ENCODE assay signal across 1 cellular context in the genomic region with DNA sequence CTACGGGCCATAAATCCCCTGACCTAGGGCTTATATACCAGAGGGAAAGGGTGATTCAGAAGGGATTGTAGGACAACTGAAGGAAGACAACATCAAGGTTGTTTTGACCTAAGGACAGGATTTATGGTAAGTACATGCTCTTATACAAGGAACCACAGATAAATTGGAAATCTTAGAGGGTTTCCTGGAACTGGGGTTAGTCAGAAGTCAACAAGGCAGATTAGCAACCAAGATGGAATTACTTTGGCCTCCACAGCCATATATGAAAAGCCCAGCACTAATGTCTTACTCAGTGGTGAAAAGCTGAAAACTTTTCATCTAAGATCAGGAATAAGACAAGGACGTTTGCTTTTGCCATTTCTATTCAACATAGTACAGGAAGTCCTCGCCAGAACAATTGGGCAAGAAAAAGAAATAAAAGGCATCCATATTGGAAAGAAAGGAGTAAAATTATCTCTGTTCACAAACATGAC.
TF ChIP-seq lines count a peak whose summit lies in the region.

No MANE protein-coding gene starts in this region.

TF ChIP-seq in K562, 482 proteins besides CTCF, POLR2A, EP300 and RAD21 (continued from another document and continues in another):
- TF ChIP-seq TEAD4 (IDR thresholded peaks at IDR 0.05; ENCODE audit: low read length) (peak; percentile 69; the same call in 1 of the 2 replicates), TEAD4 (CRISPR knock-in tag; IDR thresholded peaks at IDR 0.05; ENCODE audit: borderline replicate concordance) (no peak), ETS2 (tag; IDR thresholded peaks at IDR 0.05; ENCODE audit: borderline replicate concordance, poor library complexity, severe bottlenecking) (no peak), CBFA2T3 (IDR thresholded peaks at IDR 0.05) (peak; percentile 70), PRMT5 (CRISPR knock-in tag; IDR thresholded peaks at IDR 0.05) (no peak), ERF (CRISPR knock-in tag; IDR thresholded peaks at IDR 0.05) (no peak), NR4A1 (CRISPR knock-in tag; IDR thresholded peaks at IDR 0.05) (no peak), NR4A1 (tag; IDR thresholded peaks at IDR 0.05) (peak; percentile 95), ZNF124 (CRISPR knock-in tag; IDR thresholded peaks at IDR 0.05) (no peak), RBM15 (IDR thresholded peaks at IDR 0.05; ENCODE audit: insufficient read depth, low read length) (no peak), KLF16 (IDR thresholded peaks at IDR 0.05) (no peak), MAFF (IDR thresholded peaks at IDR 0.05; ENCODE audit: low read length) (no peak), GATAD2B (IDR thresholded peaks at IDR 0.05; ENCODE audit: borderline replicate concordance) (no peak), BCOR (IDR thresholded peaks at IDR 0.05) (peak; percentile 37; the same call in 1 of the 2 replicates), ZNF41 (CRISPR knock-in tag; conservative IDR thresholded peaks at IDR 0.05) (peak; percentile 73; the same call in 1 of the 2 replicates), ZNF707 (CRISPR knock-in tag; conservative IDR thresholded peaks at IDR 0.05) (no peak), EZH2 (IDR thresholded peaks at IDR 0.05; ENCODE audit: borderline replicate concordance, low read depth, low read length) (no peak), ZNF696 (CRISPR knock-in tag; conservative IDR thresholded peaks at IDR 0.05) (no peak), ATF1 (CRISPR knock-in tag; IDR thresholded peaks at IDR 0.05) (no peak), ATF1 (tag; IDR thresholded peaks at IDR 0.05) (no peak), ARID2 (IDR thresholded peaks at IDR 0.05) (no peak), IFI16 (CRISPR knock-in tag; IDR thresholded peaks at IDR 0.05) (no peak), ZNF699 (CRISPR knock-in tag; IDR thresholded peaks at IDR 0.05; ENCODE audit: insufficient replicate concordance) (no peak), KDM4B (IDR thresholded peaks at IDR 0.05; ENCODE audit: borderline replicate concordance in 2 of 2, low read depth in 1 of 2) (no peak), SMARCB1 (IDR thresholded peaks at IDR 0.05; ENCODE audit: insufficient read length, low read depth) (no peak), NBN (IDR thresholded peaks at IDR 0.05; ENCODE audit: low read depth) (peak; percentile 59; the same call in 1 of the 2 replicates), NCOA6 (IDR thresholded peaks at IDR 0.05) (no peak), ADNP (tag; IDR thresholded peaks at IDR 0.05) (no peak), MCM7 (IDR thresholded peaks at IDR 0.05) (no peak), ZNF134 (CRISPR knock-in tag; conservative IDR thresholded peaks at IDR 0.05) (no peak), ZNF717 (CRISPR knock-in tag; IDR thresholded peaks at IDR 0.05) (no peak), RNF2 (IDR thresholded peaks at IDR 0.05) (no peak), ZNF347 (CRISPR knock-in tag; IDR thresholded peaks at IDR 0.05; ENCODE audit: low read depth) (no peak), SRSF9 (IDR thresholded peaks at IDR 0.05; ENCODE audit: borderline replicate concordance, low read depth, low read length) (no peak), STAT5A (IDR thresholded peaks at IDR 0.05; ENCODE audit: borderline replicate concordance, low read length) (peak; percentile 94), ELF1 (tag; IDR thresholded peaks at IDR 0.05) (no peak), HNRNPLL (IDR thresholded peaks at IDR 0.05; ENCODE audit: low read depth, low read length, poor library complexity, severe bottlenecking) (no peak), ZKSCAN8 (CRISPR knock-in tag; IDR thresholded peaks at IDR 0.05) (no peak), BRCA1 (IDR thresholded peaks at IDR 0.05) (no peak), BRCA1 (CRISPR knock-in tag; IDR thresholded peaks at IDR 0.05) (no peak), RBBP5 (IDR thresholded peaks at IDR 0.05; ENCODE audit: borderline replicate concordance, insufficient read depth, low read length, poor library complexity, severe bottlenecking) (no peak), POLR2G (IDR thresholded peaks at IDR 0.05; ENCODE audit: low read depth, low read length) (no peak), TBP (optimal IDR thresholded peaks at IDR 0.05; ENCODE audit: low read depth, low read length) (no peak), MEIS2 (IDR thresholded peaks at IDR 0.05; ENCODE audit: partially characterized antibody) (peak; percentile 96), SMAD2 (IDR thresholded peaks at IDR 0.05; ENCODE audit: low read depth, low read length) (no peak), KLF1 (tag; IDR thresholded peaks at IDR 0.05) (no peak), HDAC2 (IDR thresholded peaks at IDR 0.05) (peak; percentile 96), RBM39 (optimal IDR thresholded peaks at IDR 0.05; ENCODE audit: low read depth, low read length) (no peak), ZNF24 (IDR thresholded peaks at IDR 0.05) (no peak), SREBF1 (IDR thresholded peaks at IDR 0.05; ENCODE audit: borderline replicate concordance, low read depth, low read length) (no peak), ZNF507 (tag; conservative IDR thresholded peaks at IDR 0.05) (no peak), BHLHE40 (IDR thresholded peaks at IDR 0.05; ENCODE audit: low read length) (no peak), ARID1B (IDR thresholded peaks at IDR 0.05) (peak; percentile 90), ZNF239 (CRISPR knock-in tag; IDR thresholded peaks at IDR 0.05) (peak; percentile 78), RBFOX2 (IDR thresholded peaks at IDR 0.05; ENCODE audit: low read depth, low read length) (no peak), PHF8 (IDR thresholded peaks at IDR 0.05; ENCODE audit: borderline replicate concordance, low read length) (no peak), PHTF2 (CRISPR knock-in tag; IDR thresholded peaks at IDR 0.05) (no peak), ZNF561 (CRISPR knock-in tag; conservative IDR thresholded peaks at IDR 0.05) (no peak), MTA1 (IDR thresholded peaks at IDR 0.05; ENCODE audit: borderline replicate concordance) (0 out of 2 replicates have a peak, but pooled peaks have one; percentile 54), ZNF212 (CRISPR knock-in tag; IDR thresholded peaks at IDR 0.05) (no peak), FOXK2 (conservative IDR thresholded peaks at IDR 0.05 in 1 of 2, IDR thresholded peaks at IDR 0.05 in 1 of 2; ENCODE audit: low read depth in 2 of 2) (peak; percentile 71 to 72)
- TF ChIP-seq, protein P1, sequence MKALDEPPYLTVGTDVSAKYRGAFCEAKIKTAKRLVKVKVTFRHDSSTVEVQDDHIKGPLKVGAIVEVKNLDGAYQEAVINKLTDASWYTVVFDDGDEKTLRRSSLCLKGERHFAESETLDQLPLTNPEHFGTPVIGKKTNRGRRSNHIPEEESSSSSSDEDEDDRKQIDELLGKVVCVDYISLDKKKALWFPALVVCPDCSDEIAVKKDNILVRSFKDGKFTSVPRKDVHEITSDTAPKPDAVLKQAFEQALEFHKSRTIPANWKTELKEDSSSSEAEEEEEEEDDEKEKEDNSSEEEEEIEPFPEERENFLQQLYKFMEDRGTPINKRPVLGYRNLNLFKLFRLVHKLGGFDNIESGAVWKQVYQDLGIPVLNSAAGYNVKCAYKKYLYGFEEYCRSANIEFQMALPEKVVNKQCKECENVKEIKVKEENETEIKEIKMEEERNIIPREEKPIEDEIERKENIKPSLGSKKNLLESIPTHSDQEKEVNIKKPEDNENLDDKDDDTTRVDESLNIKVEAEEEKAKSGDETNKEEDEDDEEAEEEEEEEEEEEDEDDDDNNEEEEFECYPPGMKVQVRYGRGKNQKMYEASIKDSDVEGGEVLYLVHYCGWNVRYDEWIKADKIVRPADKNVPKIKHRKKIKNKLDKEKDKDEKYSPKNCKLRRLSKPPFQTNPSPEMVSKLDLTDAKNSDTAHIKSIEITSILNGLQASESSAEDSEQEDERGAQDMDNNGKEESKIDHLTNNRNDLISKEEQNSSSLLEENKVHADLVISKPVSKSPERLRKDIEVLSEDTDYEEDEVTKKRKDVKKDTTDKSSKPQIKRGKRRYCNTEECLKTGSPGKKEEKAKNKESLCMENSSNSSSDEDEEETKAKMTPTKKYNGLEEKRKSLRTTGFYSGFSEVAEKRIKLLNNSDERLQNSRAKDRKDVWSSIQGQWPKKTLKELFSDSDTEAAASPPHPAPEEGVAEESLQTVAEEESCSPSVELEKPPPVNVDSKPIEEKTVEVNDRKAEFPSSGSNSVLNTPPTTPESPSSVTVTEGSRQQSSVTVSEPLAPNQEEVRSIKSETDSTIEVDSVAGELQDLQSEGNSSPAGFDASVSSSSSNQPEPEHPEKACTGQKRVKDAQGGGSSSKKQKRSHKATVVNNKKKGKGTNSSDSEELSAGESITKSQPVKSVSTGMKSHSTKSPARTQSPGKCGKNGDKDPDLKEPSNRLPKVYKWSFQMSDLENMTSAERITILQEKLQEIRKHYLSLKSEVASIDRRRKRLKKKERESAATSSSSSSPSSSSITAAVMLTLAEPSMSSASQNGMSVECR (CRISPR knock-in tag; IDR thresholded peaks at IDR 0.05), result no peak
- TF ChIP-seq, protein P2, sequence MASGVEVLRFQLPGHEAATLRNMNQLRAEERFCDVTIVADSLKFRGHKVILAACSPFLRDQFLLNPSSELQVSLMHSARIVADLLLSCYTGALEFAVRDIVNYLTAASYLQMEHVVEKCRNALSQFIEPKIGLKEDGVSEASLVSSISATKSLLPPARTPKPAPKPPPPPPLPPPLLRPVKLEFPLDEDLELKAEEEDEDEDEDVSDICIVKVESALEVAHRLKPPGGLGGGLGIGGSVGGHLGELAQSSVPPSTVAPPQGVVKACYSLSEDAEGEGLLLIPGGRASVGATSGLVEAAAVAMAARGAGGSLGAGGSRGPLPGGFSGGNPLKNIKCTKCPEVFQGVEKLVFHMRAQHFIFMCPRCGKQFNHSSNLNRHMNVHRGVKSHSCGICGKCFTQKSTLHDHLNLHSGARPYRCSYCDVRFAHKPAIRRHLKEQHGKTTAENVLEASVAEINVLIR (CRISPR knock-in tag; IDR thresholded peaks at IDR 0.05), result peak; percentile 26; the same call in 1 of the 2 replicates
- TF ChIP-seq, protein P3, sequence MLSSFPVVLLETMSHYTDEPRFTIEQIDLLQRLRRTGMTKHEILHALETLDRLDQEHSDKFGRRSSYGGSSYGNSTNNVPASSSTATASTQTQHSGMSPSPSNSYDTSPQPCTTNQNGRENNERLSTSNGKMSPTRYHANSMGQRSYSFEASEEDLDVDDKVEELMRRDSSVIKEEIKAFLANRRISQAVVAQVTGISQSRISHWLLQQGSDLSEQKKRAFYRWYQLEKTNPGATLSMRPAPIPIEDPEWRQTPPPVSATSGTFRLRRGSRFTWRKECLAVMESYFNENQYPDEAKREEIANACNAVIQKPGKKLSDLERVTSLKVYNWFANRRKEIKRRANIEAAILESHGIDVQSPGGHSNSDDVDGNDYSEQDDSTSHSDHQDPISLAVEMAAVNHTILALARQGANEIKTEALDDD (IDR thresholded peaks at IDR 0.05), result peak; percentile 30; the same call in 1 of the 2 replicates
- TF ChIP-seq, protein P4, sequence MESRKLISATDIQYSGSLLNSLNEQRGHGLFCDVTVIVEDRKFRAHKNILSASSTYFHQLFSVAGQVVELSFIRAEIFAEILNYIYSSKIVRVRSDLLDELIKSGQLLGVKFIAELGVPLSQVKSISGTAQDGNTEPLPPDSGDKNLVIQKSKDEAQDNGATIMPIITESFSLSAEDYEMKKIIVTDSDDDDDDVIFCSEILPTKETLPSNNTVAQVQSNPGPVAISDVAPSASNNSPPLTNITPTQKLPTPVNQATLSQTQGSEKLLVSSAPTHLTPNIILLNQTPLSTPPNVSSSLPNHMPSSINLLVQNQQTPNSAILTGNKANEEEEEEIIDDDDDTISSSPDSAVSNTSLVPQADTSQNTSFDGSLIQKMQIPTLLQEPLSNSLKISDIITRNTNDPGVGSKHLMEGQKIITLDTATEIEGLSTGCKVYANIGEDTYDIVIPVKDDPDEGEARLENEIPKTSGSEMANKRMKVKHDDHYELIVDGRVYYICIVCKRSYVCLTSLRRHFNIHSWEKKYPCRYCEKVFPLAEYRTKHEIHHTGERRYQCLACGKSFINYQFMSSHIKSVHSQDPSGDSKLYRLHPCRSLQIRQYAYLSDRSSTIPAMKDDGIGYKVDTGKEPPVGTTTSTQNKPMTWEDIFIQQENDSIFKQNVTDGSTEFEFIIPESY (CRISPR knock-in tag; IDR thresholded peaks at IDR 0.05), result no peak
- TF ChIP-seq, protein P5, sequence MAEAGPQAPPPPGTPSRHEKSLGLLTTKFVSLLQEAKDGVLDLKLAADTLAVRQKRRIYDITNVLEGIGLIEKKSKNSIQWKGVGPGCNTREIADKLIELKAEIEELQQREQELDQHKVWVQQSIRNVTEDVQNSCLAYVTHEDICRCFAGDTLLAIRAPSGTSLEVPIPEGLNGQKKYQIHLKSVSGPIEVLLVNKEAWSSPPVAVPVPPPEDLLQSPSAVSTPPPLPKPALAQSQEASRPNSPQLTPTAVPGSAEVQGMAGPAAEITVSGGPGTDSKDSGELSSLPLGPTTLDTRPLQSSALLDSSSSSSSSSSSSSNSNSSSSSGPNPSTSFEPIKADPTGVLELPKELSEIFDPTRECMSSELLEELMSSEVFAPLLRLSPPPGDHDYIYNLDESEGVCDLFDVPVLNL (CRISPR knock-in tag; IDR thresholded peaks at IDR 0.05; ENCODE audit: low read depth), result no peak
- TF ChIP-seq, protein P6, sequence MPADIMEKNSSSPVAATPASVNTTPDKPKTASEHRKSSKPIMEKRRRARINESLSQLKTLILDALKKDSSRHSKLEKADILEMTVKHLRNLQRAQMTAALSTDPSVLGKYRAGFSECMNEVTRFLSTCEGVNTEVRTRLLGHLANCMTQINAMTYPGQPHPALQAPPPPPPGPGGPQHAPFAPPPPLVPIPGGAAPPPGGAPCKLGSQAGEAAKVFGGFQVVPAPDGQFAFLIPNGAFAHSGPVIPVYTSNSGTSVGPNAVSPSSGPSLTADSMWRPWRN (IDR thresholded peaks at IDR 0.05; ENCODE audit: low read depth), result peak; percentile 76
- TF ChIP-seq, protein P7, sequence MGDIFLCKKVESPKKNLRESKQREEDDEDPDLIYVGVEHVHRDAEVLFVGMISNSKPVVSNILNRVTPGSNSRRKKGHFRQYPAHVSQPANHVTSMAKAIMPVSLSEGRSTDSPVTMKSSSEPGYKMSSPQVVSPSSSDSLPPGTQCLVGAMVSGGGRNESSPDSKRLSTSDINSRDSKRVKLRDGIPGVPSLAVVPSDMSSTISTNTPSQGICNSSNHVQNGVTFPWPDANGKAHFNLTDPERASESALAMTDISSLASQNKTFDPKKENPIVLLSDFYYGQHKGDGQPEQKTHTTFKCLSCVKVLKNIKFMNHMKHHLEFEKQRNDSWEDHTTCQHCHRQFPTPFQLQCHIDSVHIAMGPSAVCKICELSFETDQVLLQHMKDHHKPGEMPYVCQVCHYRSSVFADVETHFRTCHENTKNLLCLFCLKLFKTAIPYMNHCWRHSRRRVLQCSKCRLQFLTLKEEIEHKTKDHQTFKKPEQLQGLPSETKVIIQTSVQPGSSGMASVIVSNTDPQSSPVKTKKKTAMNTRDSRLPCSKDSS (IDR thresholded peaks at IDR 0.05; ENCODE audit: low read depth, partially characterized antibody), result no peak
